15 cellular contexts compared by ENCODE assay signal in genomic region chr3:50124363-50125226, GRCh38. TPM values are rescaled to one million over a fixed set of nuclear protein-coding genes. Genes with fewer than 3 reads are reported as not detected.
DNase-seq lines count a peak whose midpoint lies in the region; FAIRE-seq and TF ChIP-seq lines count a peak whose summit lies in the region.
"Had no signal": no experiment of that assay in that cellular context is flagged by ENCODE, and none has a peak within 500 bp of the region (broad histone marks: within the 10 kb centered on the region; RNA-seq: fewer than 3 reads in every experiment).

No MANE protein-coding gene starts in this region.

- no peaks in the 10 kb centered on the region for H3K9me3 ChIP-seq in mammary epithelial cell (replicated peaks; ENCODE audit: insufficient read depth, low read length)
- no peaks in the 10 kb centered on the region for H3K9me3 ChIP-seq in SK-N-SH
- no peaks in the 10 kb centered on the region for H3K9me3 ChIP-seq in keratinocyte (ENCODE audit: control insufficient read depth, low read depth, low read length)
- H3K9me3 ChIP-seq: heart right ventricle, pancreas, tibial artery had no signal

- peak; percentile 31 for TF ChIP-seq RAD21 in SK-N-SH (IDR thresholded peaks at IDR 0.05; ENCODE audit: low read length)

- no peaks in the 10 kb centered on the region for H3K9me2 ChIP-seq in SK-N-SH

- H3K4me3 Mint-ChIP-seq in MCF 10A (ENCODE audit: unreplicated experiment) (no peak overlapping the region), type B pancreatic cell (peak overlapping the region; percentile 76)

- no peak overlapping the region for H3K9ac ChIP-seq in mammary epithelial cell (ENCODE audit: insufficient read depth, low read length)
- H3K9ac ChIP-seq in SK-N-SH, result no peak overlapping the region
- no peak overlapping the region for H3K9ac ChIP-seq in keratinocyte (ENCODE audit: control insufficient read depth, extremely low read depth, insufficient read depth, low read length)

- peak; percentile 23 for DNase-seq in MCF 10A (ENCODE audit: unreplicated experiment)
- DNase-seq in mammary epithelial cell, result no peak
- peak; percentile 80 for DNase-seq in SK-N-SH
- no peak for DNase-seq in keratinocyte (ENCODE audit: low read depth, low spot score)
- no peak for DNase-seq in type B pancreatic cell (ENCODE audit: extremely low spot score, unreplicated experiment)
- no peak for DNase-seq in NCI-H128 (lab: John Stamatoyannopoulos, UW; ENCODE audit: unreplicated experiment)
- no peak for DNase-seq in NCI-H2107 (lab: John Stamatoyannopoulos, UW)
- no peak for DNase-seq in RKO (ENCODE audit: low spot score)
- DNase-seq: ACHN; activated naive CD4-positive, alpha-beta T cell treated with anti-CD3 and anti-CD28 coated beads, Interleukin-2, amount 50 U/mL, for 16 hours; central memory CD4-positive, alpha-beta T cell; heart right ventricle; NCI-H1436 treated with DMSO at 0.1 percent for 48 hours had no signal

- no peak overlapping the region for H3K4me3 ChIP-seq in mammary epithelial cell (replicated peaks in 1 of 3; ENCODE audit: insufficient read depth in 1 of 3, low read depth in 2 of 3, low read length in 3 of 3)
- no peak overlapping the region for H3K4me3 ChIP-seq in SK-N-SH (ENCODE audit: low read depth in 2 of 2, low read length in 1 of 2)
- H3K4me3 ChIP-seq in keratinocyte (ENCODE audit: control insufficient read depth in 2 of 3, extremely low read depth in 1 of 3, insufficient read depth in 2 of 3, low read depth in 1 of 3, low read length in 3 of 3), result no peak overlapping the region
- H3K4me3 ChIP-seq: heart right ventricle, pancreas, tibial artery had no signal

- no peak overlapping the region for H2AFZ ChIP-seq in mammary epithelial cell (ENCODE audit: low read depth, low read length)
- no peak overlapping the region; the same call in 1 of the 2 replicates for H2AFZ ChIP-seq in SK-N-SH (ENCODE audit: low read depth)
- no peak overlapping the region for H2AFZ ChIP-seq in keratinocyte (ENCODE audit: control insufficient read depth, low read length)

- no peaks in the 10 kb centered on the region for H3K9me1 ChIP-seq in keratinocyte (ENCODE audit: control insufficient read depth, extremely low read depth, insufficient read depth, low read length)

- no peak overlapping the region for H3K27ac Mint-ChIP-seq in MCF 10A (ENCODE audit: low read depth, unreplicated experiment)
- no peak overlapping the region for H3K27ac Mint-ChIP-seq in type B pancreatic cell

- dilution Hi-C loops in mammary epithelial cell (cut with HindIII; ENCODE audit: low sequenced_read_pairs) (no loop called here), keratinocyte (cut with MboI; ENCODE audit: extremely low pct_ligation_motif_present, low sequenced_read_pairs) (no loop called here)

- H3K27ac ChIP-seq in mammary epithelial cell (ENCODE audit: insufficient read depth, low read depth, low read length) (no peak overlapping the region), SK-N-SH (ENCODE audit: low read depth in 2 of 2, low read length in 1 of 2) (peak overlapping the region in 1 of 2 experiments; percentile 74; a peak in 2 of 4 replicates), keratinocyte (ENCODE audit: control insufficient read depth, insufficient read depth, low read length) (no peak overlapping the region)
- H3K27ac ChIP-seq: heart right ventricle, pancreas, tibial artery had no signal

- 55% methylated on average over 4 of the region's 14 CpGs for WGBS in mammary epithelial cell (ENCODE audit: low coverage, missing lambda C conversion rate)
- 48% methylated on average over 3 of the region's 14 CpGs for WGBS in SK-N-SH (ENCODE audit: low lambda C conversion rate)

- no peaks in the 10 kb centered on the region for H3K9me3 Mint-ChIP-seq in MCF 10A (ENCODE audit: unreplicated experiment)
- H3K9me3 Mint-ChIP-seq in type B pancreatic cell, result no peaks in the 10 kb centered on the region

- no peak for TF ChIP-seq CTCF in MCF 10A (IDR thresholded peaks at IDR 0.05; ENCODE audit: unreplicated experiment)
- TF ChIP-seq CTCF in mammary epithelial cell (conservative IDR thresholded peaks at IDR 0.05 in 1 of 2, IDR thresholded peaks at IDR 0.05 in 1 of 2; ENCODE audit: extremely low read depth in 1 of 2, insufficient read depth in 1 of 2, low read depth in 1 of 2, low read length in 2 of 2), result no peak
- no peak for TF ChIP-seq CTCF in SK-N-SH (IDR thresholded peaks at IDR 0.05)
- no peak for TF ChIP-seq CTCF in keratinocyte (optimal IDR thresholded peaks at IDR 0.05 in 1 of 3, IDR thresholded peaks at IDR 0.05 in 1 of 3, conservative IDR thresholded peaks at IDR 0.05 in 1 of 3; ENCODE audit: extremely low read depth in 1 of 3, insufficient read depth in 2 of 3, low read length in 3 of 3)
- TF ChIP-seq CTCF in type B pancreatic cell (conservative IDR thresholded peaks at IDR 0.05), result no peak

- H3K4me1 Mint-ChIP-seq in MCF 10A (ENCODE audit: insufficient read depth, unreplicated experiment) (peaks cover 15% of the 10 kb centered on the region), type B pancreatic cell (ENCODE audit: unreplicated experiment) (peaks cover 39% of the 10 kb centered on the region)

- H3K4me2 ChIP-seq in mammary epithelial cell (ENCODE audit: insufficient read depth, low read depth, low read length), result no peak overlapping the region
- H3K4me2 ChIP-seq in SK-N-SH, result peak overlapping the region; percentile 28; the same call in 1 of the 2 replicates
- H3K4me2 ChIP-seq in keratinocyte (ENCODE audit: control insufficient read depth, extremely low read depth, insufficient read depth, low read depth, low read length), result no peak overlapping the region

- peaks cover 25% of the 10 kb centered on the region for H3F3A ChIP-seq in SK-N-SH (replicated peaks; ENCODE audit: insufficient read depth)

- H3K36me3 Mint-ChIP-seq in MCF 10A (ENCODE audit: insufficient read depth, unreplicated experiment) (peaks cover 31% of the 10 kb centered on the region), type B pancreatic cell (no peaks in the 10 kb centered on the region)

- FAIRE-seq in keratinocyte (lab: Jason Lieb, UNC), result peak; percentile 48
- FAIRE-seq: pancreas had no signal

- H3K27me3 Mint-ChIP-seq in MCF 10A (ENCODE audit: insufficient read depth, unreplicated experiment), result no peaks in the 10 kb centered on the region
- H3K27me3 Mint-ChIP-seq in type B pancreatic cell, result no peaks in the 10 kb centered on the region

- in situ Hi-C loops in mammary epithelial cell (cut with MboI; ENCODE audit: low sequenced_read_pairs in 2 of 2), result loop anchor here (5.0 to 10.0 kb wide), 2 partner anchors 60 to 68 kb away; partner anchors contain the start of gene GNAT1 (in 1 of the 2)

- H3K4me1 ChIP-seq in mammary epithelial cell (ENCODE audit: insufficient read depth, low read length), result peaks cover 13% of the 10 kb centered on the region
- H3K4me1 ChIP-seq in SK-N-SH (ENCODE audit: control insufficient read depth in 1 of 2, insufficient read depth in 2 of 2, low read depth in 1 of 2, low read length in 1 of 2), result peaks cover 13 to 60% of the 10 kb centered on the region in 2 experiments
- H3K4me1 ChIP-seq in keratinocyte (ENCODE audit: control insufficient read depth, extremely low read depth, insufficient read depth, low read length), result peaks cover 21% of the 10 kb centered on the region
- H3K4me1 ChIP-seq: pancreas had no signal

- no TSS peak for BruUV-seq in MCF 10A (replicated peaks; lab: Mats Ljungman, UMichigan)
- no TSS peak for BruUV-seq in mammary epithelial cell (replicated peaks; lab: Mats Ljungman, UMichigan)

- TF ChIP-seq EP300 in SK-N-SH (IDR thresholded peaks at IDR 0.05; ENCODE audit: borderline replicate concordance in 1 of 2, low read depth in 1 of 2, low read length in 1 of 2), result peak in 1 of 2 experiments; percentile 55; a peak in 2 of 4 replicates

- H3K79me2 ChIP-seq in mammary epithelial cell (ENCODE audit: insufficient read depth, low read length), result no peaks in the 10 kb centered on the region
- no peaks in the 10 kb centered on the region for H3K79me2 ChIP-seq in SK-N-SH (ENCODE audit: insufficient read depth)
- no peaks in the 10 kb centered on the region for H3K79me2 ChIP-seq in keratinocyte (ENCODE audit: control insufficient read depth, insufficient read depth, low read length)

- H4K20me1 ChIP-seq in mammary epithelial cell (ENCODE audit: insufficient read depth, low read length), result no peaks in the 10 kb centered on the region
- peaks cover 3% of the 10 kb centered on the region; the same call in 1 of the 2 replicates for H4K20me1 ChIP-seq in SK-N-SH (ENCODE audit: insufficient read depth)
- H4K20me1 ChIP-seq in keratinocyte (ENCODE audit: control insufficient read depth, extremely low read depth, insufficient read depth, low read length), result peaks cover 6% of the 10 kb centered on the region

- POLR2A ChIA-PET in MCF 10A (lab: Yijun Ruan, JAX) (interaction anchor here (5.5 to 5.8 kb wide), 2 partner anchors 65 to 102 kb away, joined by 37 to 48 read pairs; partner anchors contain the start of gene GNAT1), SK-N-SH (lab: Yijun Ruan, JAX) (interaction anchor here (0.9 to 3.2 kb wide), 4 partner anchors 13 to 27 kb away, joined by 3 to 19 read pairs (median 3); no protein-coding TSS in a partner anchor)

- H3K27me3 ChIP-seq in mammary epithelial cell (ENCODE audit: insufficient read depth, low read length) (no peaks in the 10 kb centered on the region), SK-N-SH (ENCODE audit: insufficient read depth) (no peaks in the 10 kb centered on the region), keratinocyte (ENCODE audit: control insufficient read depth, extremely low read depth, insufficient read depth, low read length) (no peaks in the 10 kb centered on the region)
- H3K27me3 ChIP-seq: heart right ventricle, pancreas, tibial artery had no signal

- CTCF ChIA-PET in MCF 10A (lab: Yijun Ruan, JAX), result interaction anchor here (1.0 to 16.6 kb wide), 5 partner anchors 28 to 101 kb away, joined by 3 to 245 read pairs (median 26); partner anchors contain the start of gene GNAT1
- CTCF ChIA-PET in mammary epithelial cell (lab: Charles Lee; ENCODE audit: low non-redundant PET), result no interaction called here
- CTCF ChIA-PET in SK-N-SH (lab: Yijun Ruan, JAX), result interaction anchor here (0.7 to 28.1 kb wide), 12 partner anchors 12 to 150 kb away, joined by 3 to 684 read pairs (median 5); partner anchors contain the start of genes GNAT1 and RBM5

- intact Hi-C loops in MCF 10A (cut with micrococcal nuclease) (loop anchor here (5.0 kb wide), 1 partner anchor 148 kb away; no protein-coding TSS in a partner anchor), mammary epithelial cell (cut with micrococcal nuclease) (loop anchor here (5.0 kb wide), 1 partner anchor 148 kb away; no protein-coding TSS in a partner anchor)

- H3K36me3 ChIP-seq in mammary epithelial cell (ENCODE audit: insufficient read depth, low read length) (peaks cover 4% of the 10 kb centered on the region), SK-N-SH (replicated peaks in 1 of 2; ENCODE audit: control insufficient read depth in 1 of 2, insufficient read depth in 2 of 2, low read length in 1 of 2) (peaks cover 3 to 13% of the 10 kb centered on the region in 2 experiments), keratinocyte (ENCODE audit: control insufficient read depth in 2 of 2, extremely low read depth in 1 of 2, insufficient read depth in 2 of 2, low read length in 2 of 2) (peaks cover 10 to 12% of the 10 kb centered on the region in 2 experiments)

RNA-seq across cellular contexts. Expression of gene SEMA3F, which starts 30.5 kb away (rescaled TPM):
- total RNA-seq in MCF 10A (2022), result 34.6 and 51.5 TPM in 2 replicates
- 100 to 1,000 TPM; 102 to 129 TPM for total RNA-seq in mammary epithelial cell
- 108 TPM for polyA plus RNA-seq in mammary epithelial cell
- polyA minus RNA-seq in mammary epithelial cell, result 76.2 TPM
- polyA plus RNA-seq in SK-N-SH (2012; rRNA removed), result 23.9 and 30.4 TPM in 2 replicates
- polyA plus RNA-seq in SK-N-SH (2012; cell fraction: cytosol; rRNA removed), result 15.5 and 23.2 TPM in 2 replicates
- polyA plus RNA-seq in SK-N-SH (2012; cell fraction: nucleus; rRNA removed), result 32.9 and 38.3 TPM in 2 replicates
- 72.8 to 115 TPM (median 102 TPM) in 3 replicates for polyA plus RNA-seq in keratinocyte
- 60.9 TPM for polyA plus RNA-seq in keratinocyte (2011; ENCODE audit: low read depth)
- polyA plus RNA-seq in keratinocyte (2011; cell fraction: cytosol; rRNA removed), result 49.7 and 82.2 TPM in 2 replicates
- polyA plus RNA-seq in keratinocyte (2011; cell fraction: nucleus; rRNA removed), result 173 and 208 TPM in 2 replicates
- polyA plus RNA-seq in keratinocyte (2012; ENCODE audit: low replicate concordance), result 94.6 and 131 TPM in 2 replicates
- 197 to 339 TPM (median 220 TPM) in 3 replicates for polyA minus RNA-seq in keratinocyte
- 180 TPM for polyA minus RNA-seq in keratinocyte (2011; cell fraction: cytosol; rRNA and poly(A)+ RNA removed)
- 209 and 249 TPM in 2 replicates for polyA minus RNA-seq in keratinocyte (2011; cell fraction: nucleus; rRNA and poly(A)+ RNA removed)
- 41.9 and 48.0 TPM in 2 replicates for total RNA-seq in type B pancreatic cell (ENCODE audit: low replicate concordance)

RNA-seq across cellular contexts. Expression of gene RBM5, which starts 35.9 kb away (rescaled TPM):
- total RNA-seq in MCF 10A (2022), result 138 TPM in 2 replicates
- 100 to 1,000 TPM; 105 to 116 TPM for total RNA-seq in mammary epithelial cell
- polyA plus RNA-seq in mammary epithelial cell, result 59.5 TPM
- 104 TPM for polyA minus RNA-seq in mammary epithelial cell
- polyA plus RNA-seq in SK-N-SH (2012; rRNA removed), result 113 and 168 TPM in 2 replicates
- polyA plus RNA-seq in SK-N-SH (2012; cell fraction: cytosol; rRNA removed), result 64.0 and 104 TPM in 2 replicates
- polyA plus RNA-seq in SK-N-SH (2012; cell fraction: nucleus; rRNA removed), result 383 and 633 TPM in 2 replicates
- polyA plus RNA-seq in keratinocyte, result 73.8 to 167 TPM (median 127 TPM) in 3 replicates
- polyA plus RNA-seq in keratinocyte (2011; ENCODE audit: low read depth), result 346 TPM
- polyA plus RNA-seq in keratinocyte (2011; cell fraction: cytosol; rRNA removed), result 37.0 and 38.9 TPM in 2 replicates
- 296 and 383 TPM in 2 replicates for polyA plus RNA-seq in keratinocyte (2011; cell fraction: nucleus; rRNA removed)
- 62.4 and 64.9 TPM in 2 replicates for polyA plus RNA-seq in keratinocyte (2012; ENCODE audit: low replicate concordance)
- 80.8 to 241 TPM (median 153 TPM) in 3 replicates for polyA minus RNA-seq in keratinocyte
- 33.6 TPM for polyA minus RNA-seq in keratinocyte (2011; cell fraction: cytosol; rRNA and poly(A)+ RNA removed)
- polyA minus RNA-seq in keratinocyte (2011; cell fraction: nucleus; rRNA and poly(A)+ RNA removed), result 104 and 170 TPM in 2 replicates
- total RNA-seq in type B pancreatic cell (ENCODE audit: low replicate concordance), result 170 and 244 TPM in 2 replicates

Comparison
In these comparisons a context has a peak if more than half of its experiments do, and no peak if none do; other contexts are left out.
1. DNase-seq: peak in MCF 10A (single experiment) and SK-N-SH (single experiment); none in mammary epithelial cell (single experiment), keratinocyte (single experiment), type B pancreatic cell (single experiment), NCI-H128 (single experiment), NCI-H2107 (single experiment) and RKO (single experiment).